In the genomic region with DNA sequence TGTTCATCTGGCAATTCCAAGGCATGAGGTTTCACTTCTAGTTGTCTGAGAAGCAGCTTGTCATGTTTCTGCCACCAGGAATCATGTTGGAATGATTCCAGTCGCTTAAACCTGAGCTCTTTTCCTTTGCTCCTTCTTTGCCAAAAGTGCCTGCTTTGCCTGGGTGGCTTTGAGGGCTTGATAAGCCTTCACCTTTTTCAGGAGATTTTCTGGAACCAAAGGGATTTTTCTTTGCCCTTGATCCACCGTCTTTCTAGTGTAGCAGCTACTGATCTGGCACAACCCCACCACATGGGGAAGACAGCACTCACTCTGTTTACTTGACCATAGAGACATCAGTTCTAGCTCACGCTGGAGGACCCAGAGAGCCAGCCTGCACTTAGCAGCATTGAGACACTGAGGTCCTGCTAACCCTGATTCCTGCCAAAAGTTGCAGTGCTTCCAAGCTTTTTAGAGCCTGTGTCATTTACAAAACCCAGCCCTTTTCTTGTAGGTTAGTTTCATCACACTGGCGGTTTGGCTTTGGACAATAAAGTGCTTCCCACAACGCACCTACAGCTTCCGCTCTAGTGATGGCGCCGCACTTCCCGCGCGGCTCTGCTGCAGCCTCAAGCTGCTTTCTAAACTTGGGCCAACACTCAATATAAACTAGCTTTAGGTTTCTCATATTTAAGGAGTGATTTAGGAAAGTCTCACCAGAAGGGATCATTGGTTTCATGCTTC, we compare ENCODE assay signal across 15 cellular contexts.
"Had no signal": no experiment of that assay in that cellular context is flagged by ENCODE, and none has a peak within 500 bp of the region (broad histone marks: within the 10 kb centered on the region; RNA-seq: fewer than 3 reads in every experiment).

No MANE protein-coding gene starts in this region.

- H3K36me3 ChIP-seq: ascending aorta, heart left ventricle, stomach, thoracic aorta had no signal

- H3K9me3 Mint-ChIP-seq: naive thymus-derived CD8-positive, alpha-beta T cell; T-helper 2 cell treated with Interferon-gamma antibody and Interleukin-4, amounts not matched to agents 5 μg/mL and 100 μg/mL, for 36 hours had no signal

- H3K4me3 Mint-ChIP-seq: activated CD8-positive, alpha-beta T cell treated with anti-CD3 and anti-CD28 coated beads, Interleukin-2, amount 10 ng/mL, durations not matched to agents 7 days and 5 days; naive thymus-derived CD8-positive, alpha-beta T cell; T-helper 2 cell treated with Interferon-gamma antibody and Interleukin-4, amounts not matched to agents 5 μg/mL and 100 μg/mL, for 36 hours had no signal

- ATAC-seq: activated CD8-positive, alpha-beta T cell treated with anti-CD3 and anti-CD28 coated beads, Interleukin-2, amount 10 ng/mL, durations not matched to agents 7 days and 5 days; foreskin keratinocyte; heart left ventricle; left lobe of liver; mucosa of descending colon; naive thymus-derived CD8-positive, alpha-beta T cell had no signal

- H3K27ac Mint-ChIP-seq: activated CD8-positive, alpha-beta T cell treated with anti-CD3 and anti-CD28 coated beads, Interleukin-2, amount 10 ng/mL, durations not matched to agents 7 days and 5 days; T-helper 2 cell treated with Interferon-gamma antibody and Interleukin-4, amounts not matched to agents 5 μg/mL and 100 μg/mL, for 36 hours had no signal

- H3K27me3 ChIP-seq: ascending aorta, foreskin keratinocyte, heart left ventricle, stomach had no signal

- H3K9me3 ChIP-seq: ascending aorta, heart left ventricle, mucosa of descending colon, psoas muscle, stomach, thoracic aorta had no signal

- DNase-seq: activated CD4-positive, CD25-positive, alpha-beta regulatory T cell treated with anti-CD3 and anti-CD28 coated beads, Interleukin-2, amount 50 U/mL, for 72 hours; activated CD8-positive, alpha-beta memory T cell treated with anti-CD3 and anti-CD28 coated beads, Interleukin-2, amount 50 U/mL, for 48 hours; activated CD8-positive, alpha-beta T cell treated with anti-CD3 and anti-CD28 coated beads, Interleukin-2, amount 10 ng/mL, durations not matched to agents 7 days and 5 days; foreskin keratinocyte; heart left ventricle; mammary epithelial cell; mucosa of descending colon; naive thymus-derived CD8-positive, alpha-beta T cell; psoas muscle; stimulated activated CD4-positive, alpha-beta T cell treated with anti-CD3 and anti-CD28 coated beads, Interleukin-4, amount 100 ng/mL, for 1 hour; stomach had no signal

- H3K4me3 ChIP-seq: ascending aorta, heart left ventricle, mucosa of descending colon, psoas muscle, stomach, thoracic aorta had no signal

- H3K4me1 ChIP-seq: ascending aorta had no signal

- H3K27me3 Mint-ChIP-seq: naive thymus-derived CD8-positive, alpha-beta T cell had no signal
